Comparison of ENCODE assay signal across 1 cellular context in genomic region chr21:20997308-20997632, GRCh38.
TF ChIP-seq lines count a peak whose summit lies in the region.

No MANE protein-coding gene starts in this region.

TF ChIP-seq in WTC11, 78 proteins besides CTCF, POLR2A, EP300 and RAD21 (continued from another document):
- no peak for TF ChIP-seq FOXP4 (CRISPR knock-in tag; IDR thresholded peaks at IDR 0.05)
